In the genomic region with DNA sequence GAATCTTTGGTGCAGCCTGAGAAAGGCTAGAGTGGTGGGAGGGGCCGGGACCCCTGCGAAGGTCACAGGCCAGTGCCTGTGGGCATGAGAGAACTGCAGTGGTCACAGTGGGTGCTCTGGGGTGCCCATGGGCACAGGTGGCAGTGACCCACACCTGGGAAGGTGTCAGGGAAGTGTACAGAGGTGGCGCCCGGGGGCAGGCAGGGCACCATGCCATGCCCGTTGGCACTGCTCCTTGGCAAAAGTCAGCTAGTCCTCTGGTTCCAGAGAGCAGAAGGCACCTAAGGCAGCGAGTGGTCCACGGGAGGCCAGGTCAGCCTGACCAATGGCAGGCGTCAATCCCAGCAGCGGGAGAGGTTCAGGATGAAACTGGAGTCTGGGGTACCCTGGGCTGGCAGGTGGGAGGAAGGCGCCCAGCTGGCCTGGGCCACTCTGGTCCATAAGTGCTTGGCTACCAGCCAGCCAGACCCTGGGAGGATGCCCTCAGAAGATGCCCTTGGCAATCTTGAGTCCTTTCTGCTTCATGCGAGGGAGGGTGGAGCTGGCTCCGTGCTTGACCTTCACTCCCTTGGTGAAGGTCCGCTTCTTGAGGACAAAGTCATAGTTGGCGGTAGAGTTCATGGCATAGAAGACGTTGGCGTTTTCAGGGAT, we compare ENCODE assay signal across 18 cellular contexts. TPM values are rescaled to one million over a fixed set of nuclear protein-coding genes. Genes with fewer than 3 reads are reported as not detected.
"Had no signal": no experiment of that assay in that cellular context is flagged by ENCODE, and none has a peak within 500 bp of the region (broad histone marks: within the 10 kb centered on the region; RNA-seq: fewer than 3 reads in every experiment).

No MANE protein-coding gene starts in this region.

- H3K27ac ChIP-seq: brain microvascular endothelial cell, esophagus squamous epithelium, ovary, suprapubic skin, upper lobe of left lung had no signal

- DNase-seq: activated CD4-positive, alpha-beta T cell treated with anti-CD3 and anti-CD28 coated beads, Interleukin-2, amount 10 ng/mL, durations not matched to agents 7 days and 5 days; activated CD4-positive, CD25-positive, alpha-beta regulatory T cell; activated gamma-delta T cell; activated T-cell treated with anti-CD3 and anti-CD28 coated beads for 4 hours; amygdala; brain microvascular endothelial cell; endodermal cell; esophagus squamous epithelium; foreskin fibroblast; immature natural killer cell; left colon; SK-N-SH; small intestine; stimulated activated naive B cell treated with anti-CD40 and anti-IgM and Interleukin-4, amounts not matched to agents 10 μg/mL and 1 μg/mL and 100 μg/mL, for 72 hours; T-helper 1 cell had no signal

- H3K27me3 ChIP-seq: brain microvascular endothelial cell, esophagus squamous epithelium, ovary, suprapubic skin, upper lobe of left lung had no signal

- H3K36me3 ChIP-seq: ovary had no signal

- H3K9ac ChIP-seq: SK-N-SH had no signal

- FAIRE-seq: small intestine had no signal

- H3K4me1 ChIP-seq: suprapubic skin had no signal

- ATAC-seq: left colon; stimulated activated naive B cell treated with anti-CD40 and anti-IgM and Interleukin-4, amounts not matched to agents 10 μg/mL and 1 μg/mL and 100 μg/mL, for 72 hours had no signal

- H3K4me3 ChIP-seq: esophagus squamous epithelium, ovary, suprapubic skin, upper lobe of left lung had no signal

- H3K9me3 ChIP-seq: ovary had no signal

RNA-seq across cellular contexts. Expression of a gene that starts 36.4 kb away (rescaled TPM):
- polyA plus RNA-seq: immature natural killer cell had no signal
